ENCODE assay signal across 8 cellular contexts in genomic region chr9:127224883-127225739, GRCh38. TPM values are rescaled to one million over a fixed set of nuclear protein-coding genes. Genes with fewer than 3 reads are reported as not detected.
A peak's percentile ranks its signal among the peaks of the same experiment; 100 is the strongest.
DNase-seq lines count a peak whose midpoint lies in the region; ATAC-seq and TF ChIP-seq lines count a peak whose summit lies in the region.

No MANE protein-coding gene starts in this region.

- TF ChIP-seq CTCF in prostate gland (IDR thresholded peaks at IDR 0.05) (no peak), upper lobe of left lung (IDR thresholded peaks at IDR 0.05) (peak in 4 of 6 experiments; percentile 7 to 34 (median 19))

- H3K27ac Mint-ChIP-seq in T-helper 17 cell, result peak overlapping the region; percentile 90

- H3K9ac ChIP-seq in ES-I3 (ENCODE audit: low read depth, low read length), result peak overlapping the region; percentile 75

- H3K4me3 ChIP-seq in prostate gland (peak overlapping the region; percentile 67 to 76), upper lobe of left lung (peak overlapping the region; percentile 63 to 97 (median 89))

- under 1% methylated on average over 72 of the region's 106 CpGs for WGBS in prostate gland
- WGBS in upper lobe of left lung, 2 donors, result 0 to 2% methylated on average over 5 to 56 of the region's 106 CpGs

- H3K4me3 Mint-ChIP-seq in T-helper 17 cell, result peak overlapping the region; percentile 94

- no peaks in the 10 kb centered on the region for H3K36me3 ChIP-seq in ES-I3 (ENCODE audit: insufficient read depth, low read length)
- H3K36me3 ChIP-seq in prostate gland, result no peaks in the 10 kb centered on the region
- H3K36me3 ChIP-seq in upper lobe of left lung, result no peaks in the 10 kb centered on the region

- H3K27me3 Mint-ChIP-seq in T-helper 17 cell, result peaks cover 15% of the 10 kb centered on the region

- H3K27ac ChIP-seq in prostate gland (peak overlapping the region; percentile 79 to 81), upper lobe of left lung (peak overlapping the region; percentile 76 to 84 (median 80))

- DNase-seq in NCI-H1436 (lab: John Stamatoyannopoulos, UW), result peak; percentile 91
- peak; percentile 85 to 94 (median 91) for DNase-seq in T-helper 17 cell
- peak; percentile 58 to 99 (median 96) for DNase-seq in amygdala (lab: John Stamatoyannopoulos, UW)
- DNase-seq in left ventricle myocardium superior, result peak; percentile 99
- peak; percentile 97 for DNase-seq in prostate gland (ENCODE audit: low spot score)
- peak; percentile 97 to 100 for DNase-seq in upper lobe of left lung

- H3K9me3 ChIP-seq in ES-I3 (ENCODE audit: control insufficient read depth, insufficient read depth, low read length), result no peaks in the 10 kb centered on the region
- H3K9me3 ChIP-seq in T-helper 17 cell (ENCODE audit: control insufficient read depth, low read length, poor library complexity, severe bottlenecking), result no peaks in the 10 kb centered on the region
- H3K9me3 ChIP-seq in prostate gland, result no peaks in the 10 kb centered on the region
- no peaks in the 10 kb centered on the region for H3K9me3 ChIP-seq in upper lobe of left lung

- H3K4me1 Mint-ChIP-seq in T-helper 17 cell, result peaks cover 29% of the 10 kb centered on the region

- H3K27me3 ChIP-seq in prostate gland (replicated peaks; ENCODE audit: insufficient read depth), result no peaks in the 10 kb centered on the region
- no peaks in the 10 kb centered on the region for H3K27me3 ChIP-seq in upper lobe of left lung

- peaks cover 2% of the 10 kb centered on the region for H3K36me3 Mint-ChIP-seq in T-helper 17 cell (ENCODE audit: low read depth)

- ATAC-seq in HG02588 (IDR thresholded peaks at IDR 0.05; ENCODE audit: unreplicated experiment), result peak; percentile 50
- peak; percentile 82 for ATAC-seq in T-helper 17 cell
- peak; percentile 92 for ATAC-seq in left ventricle myocardium superior
- ATAC-seq in upper lobe of left lung (ENCODE audit: low FRiP score in 2 of 2), result peak; percentile 96 to 97

- TF ChIP-seq EP300 in upper lobe of left lung (IDR thresholded peaks at IDR 0.05), result no peak

- TF ChIP-seq POLR2A in prostate gland (IDR thresholded peaks at IDR 0.05) (peak; percentile 11), upper lobe of left lung (IDR thresholded peaks at IDR 0.05) (no peak)

- intact Hi-C loops in left ventricle myocardium superior (cut with micrococcal nuclease), result no loop called here
- intact Hi-C loops in prostate gland (cut with DNase I), result loop anchor here (5.0 kb wide), 1 partner anchor 172 kb away; the partner anchor contains the start of gene SLC2A8

- no peaks in the 10 kb centered on the region for H3K4me1 ChIP-seq in ES-I3 (ENCODE audit: insufficient read depth, low read length)
- no peaks in the 10 kb centered on the region for H3K4me1 ChIP-seq in prostate gland (replicated peaks)
- peaks cover 7 to 25% (median 15%) of the 10 kb centered on the region in 4 donors for H3K4me1 ChIP-seq in upper lobe of left lung

RNA-seq across cellular contexts. Expression of gene GARNL3, which starts 39.5 kb away (rescaled TPM):
- total RNA-seq in T-helper 17 cell (1 to 10 TPM; 2.0 to 2.5 TPM), left ventricle myocardium superior (17.3 TPM), prostate gland (10 to 100 TPM; 34.2 to 34.4 TPM), upper lobe of left lung (10 to 100 TPM in 2 of 6 donors, 1 to 10 TPM in 4; 3.1 to 37.7 (median 7.0) TPM)

Comparison
In these comparisons a context has a peak if more than half of its experiments do, and no peak if none do; other contexts are left out.
1. Peak in every context shown above with its lines: DNase-seq, ATAC-seq, H3K4me3 ChIP-seq and H3K27ac ChIP-seq.
2. CTCF ChIP-seq: peak in upper lobe of left lung (4 of 6); none in prostate gland (0 of 4).